In genomic region chrX:117996408-117996807, GRCh38 we compare ENCODE assay signal across 19 cellular contexts.
A peak's percentile ranks its signal among the peaks of the same experiment; 100 is the strongest.
DNase-seq lines count a peak whose midpoint lies in the region; ATAC-seq, FAIRE-seq and TF ChIP-seq lines count a peak whose summit lies in the region.
"Had no signal": no experiment of that assay in that cellular context is flagged by ENCODE, and none has a peak within 500 bp of the region (broad histone marks: within the 10 kb centered on the region; RNA-seq: fewer than 3 reads in every experiment).

No MANE protein-coding gene starts in this region.

- intact Hi-C loops in mammary epithelial cell (cut with micrococcal nuclease) = no loop called here
- intact Hi-C loops in activated CD4-positive, alpha-beta T cell treated with anti-CD3 and anti-CD28 coated beads, Interleukin-2, amount 10 ng/mL, durations not matched to agents 24 days and 14 days (cut with micrococcal nuclease) = no loop called here

- H3K27ac ChIP-seq in mammary epithelial cell (ENCODE audit: insufficient read depth, low read depth, low read length) = peak overlapping the region; percentile 50
- no peak overlapping the region for H3K27ac ChIP-seq in small intestine (ENCODE audit: low read depth in 1 of 2, low read length in 1 of 2)
- H3K27ac ChIP-seq: BLaER1, GM23248 had no signal

- H2AFZ ChIP-seq in mammary epithelial cell (ENCODE audit: low read depth, low read length) = no peak overlapping the region
- H2AFZ ChIP-seq: GM23248 had no signal

- ATAC-seq in esophagus mucosa = peak; percentile 55
- no peak for ATAC-seq in HG02759 (IDR thresholded peaks at IDR 0.05; ENCODE audit: unreplicated experiment)
- no peak for ATAC-seq in HG03108 (IDR thresholded peaks at IDR 0.05; ENCODE audit: unreplicated experiment)
- ATAC-seq: HCT116 had no signal

- H3K79me2 ChIP-seq in mammary epithelial cell (ENCODE audit: insufficient read depth, low read length) = no peaks in the 10 kb centered on the region

- no peak overlapping the region for H3K27ac Mint-ChIP-seq in activated CD4-positive, alpha-beta T cell treated with anti-CD3 and anti-CD28 coated beads, Interleukin-2, amount 10 ng/mL, durations not matched to agents 24 days and 14 days
- H3K27ac Mint-ChIP-seq: CD14-positive monocyte; CD4-positive, alpha-beta memory T cell; HFFc6 had no signal

- no peaks in the 10 kb centered on the region for H4K20me1 ChIP-seq in mammary epithelial cell (ENCODE audit: insufficient read depth, low read length)
- H4K20me1 ChIP-seq: BLaER1 had no signal

- H3K27me3 ChIP-seq in mammary epithelial cell (ENCODE audit: insufficient read depth, low read length) (no peaks in the 10 kb centered on the region), small intestine (ENCODE audit: control insufficient read depth in 2 of 2, insufficient read depth in 2 of 2, low read length in 2 of 2) (no peaks in the 10 kb centered on the region)
- H3K27me3 ChIP-seq: BLaER1 had no signal

- no peak overlapping the region for H3K9ac ChIP-seq in mammary epithelial cell (ENCODE audit: insufficient read depth, low read length)
- H3K9ac ChIP-seq: BLaER1, GM23248 had no signal

- peak; percentile 41 for FAIRE-seq in small intestine (lab: Jason Lieb, UNC)
- FAIRE-seq: GM12892, GM18507 had no signal

- CTCF ChIA-PET in mammary epithelial cell (lab: Charles Lee; ENCODE audit: low non-redundant PET) = interaction anchor here (0.5 to 0.8 kb wide), 3 partner anchors 229 to 325 kb away, joined by 3 to 6 read pairs (median 4); no protein-coding TSS in a partner anchor

- no peak overlapping the region for H3K4me3 Mint-ChIP-seq in activated CD4-positive, alpha-beta T cell treated with anti-CD3 and anti-CD28 coated beads, Interleukin-2, amount 10 ng/mL, durations not matched to agents 24 days and 14 days
- H3K4me3 Mint-ChIP-seq: CD14-positive monocyte; CD4-positive, alpha-beta memory T cell; HFFc6 had no signal

- no peaks in the 10 kb centered on the region for H3K36me3 Mint-ChIP-seq in activated CD4-positive, alpha-beta T cell treated with anti-CD3 and anti-CD28 coated beads, Interleukin-2, amount 10 ng/mL, durations not matched to agents 24 days and 14 days (ENCODE audit: low read depth)
- H3K36me3 Mint-ChIP-seq: CD14-positive monocyte; CD4-positive, alpha-beta memory T cell had no signal

- H3K4me3 ChIP-seq in mammary epithelial cell (replicated peaks in 1 of 3; ENCODE audit: insufficient read depth in 1 of 3, low read depth in 2 of 3, low read length in 3 of 3) = peak overlapping the region in 2 of 3 experiments; percentile 26 to 29
- no peak overlapping the region for H3K4me3 ChIP-seq in small intestine (ENCODE audit: low read depth in 1 of 2, low read length in 2 of 2)
- H3K4me3 ChIP-seq: BLaER1, GM23248 had no signal

- H3K9me3 ChIP-seq in mammary epithelial cell (replicated peaks; ENCODE audit: insufficient read depth, low read length) = no peaks in the 10 kb centered on the region
- H3K9me3 ChIP-seq in small intestine (ENCODE audit: control insufficient read depth, low read depth) = no peaks in the 10 kb centered on the region
- H3K9me3 ChIP-seq: BLaER1 had no signal

- dilution Hi-C loops in mammary epithelial cell (cut with HindIII; ENCODE audit: low sequenced_read_pairs) = no loop called here

- no peak for TF ChIP-seq CTCF in mammary epithelial cell (conservative IDR thresholded peaks at IDR 0.05 in 1 of 2, IDR thresholded peaks at IDR 0.05 in 1 of 2; ENCODE audit: extremely low read depth in 1 of 2, insufficient read depth in 1 of 2, low read depth in 1 of 2, low read length in 2 of 2)

- H3K27me3 Mint-ChIP-seq in activated CD4-positive, alpha-beta T cell treated with anti-CD3 and anti-CD28 coated beads, Interleukin-2, amount 10 ng/mL, durations not matched to agents 24 days and 14 days = no peaks in the 10 kb centered on the region
- H3K27me3 Mint-ChIP-seq: CD4-positive, alpha-beta memory T cell had no signal

- H3K9me3 Mint-ChIP-seq in activated CD4-positive, alpha-beta T cell treated with anti-CD3 and anti-CD28 coated beads, Interleukin-2, amount 10 ng/mL, durations not matched to agents 24 days and 14 days = no peaks in the 10 kb centered on the region

- BruUV-seq in mammary epithelial cell (replicated peaks; lab: Mats Ljungman, UMichigan) = no TSS peak

- H3K4me1 ChIP-seq in mammary epithelial cell (ENCODE audit: insufficient read depth, low read length) (peaks cover 32% of the 10 kb centered on the region), small intestine (ENCODE audit: control insufficient read depth in 2 of 2, insufficient read depth in 1 of 2, low read depth in 1 of 2, low read length in 1 of 2) (no peaks in the 10 kb centered on the region)
- H3K4me1 ChIP-seq: BLaER1 had no signal

- DNase-seq in HPDE6-E6E7 (ENCODE audit: extremely low spot score) = peak; percentile 13
- peak; percentile 70 for DNase-seq in mammary epithelial cell
- DNase-seq in small intestine = no peak
- DNase-seq in activated CD4-positive, alpha-beta T cell treated with anti-CD3 and anti-CD28 coated beads, Interleukin-2, amount 10 ng/mL, durations not matched to agents 24 days and 14 days = no peak
- DNase-seq: 8988T; CD4-positive, alpha-beta memory T cell; DMS153; DMS79; GDM1; GM23248; HFFc6 had no signal

- WGBS in mammary epithelial cell (ENCODE audit: low coverage, missing lambda C conversion rate) = 0% methylated on average over 4 of the region's 4 CpGs
- 74 to 89% (median 86%) methylated on average over 4 of the region's 4 CpGs for WGBS in small intestine, 3 donors

- H3K4me2 ChIP-seq in mammary epithelial cell (ENCODE audit: insufficient read depth, low read depth, low read length) = peak overlapping the region; percentile 79
- H3K4me2 ChIP-seq: BLaER1 had no signal

- H3K4me1 Mint-ChIP-seq in activated CD4-positive, alpha-beta T cell treated with anti-CD3 and anti-CD28 coated beads, Interleukin-2, amount 10 ng/mL, durations not matched to agents 24 days and 14 days = no peaks in the 10 kb centered on the region
- H3K4me1 Mint-ChIP-seq: CD14-positive monocyte; CD4-positive, alpha-beta memory T cell had no signal

- in situ Hi-C loops in mammary epithelial cell (cut with MboI; ENCODE audit: low sequenced_read_pairs in 2 of 2) = loop anchor here (10.0 kb wide), 1 partner anchor 228 kb away; no protein-coding TSS in a partner anchor

- H3K36me3 ChIP-seq in mammary epithelial cell (ENCODE audit: insufficient read depth, low read length) (no peaks in the 10 kb centered on the region), small intestine (ENCODE audit: control insufficient read depth in 2 of 2, insufficient read depth in 2 of 2, low read length in 2 of 2) (no peaks in the 10 kb centered on the region)
- H3K36me3 ChIP-seq: BLaER1 had no signal

Comparison
In these comparisons a context has a peak if more than half of its experiments do, and no peak if none do; other contexts are left out.
1. DNase-seq: peak in HPDE6-E6E7 (single experiment) and mammary epithelial cell (single experiment); none in small intestine (single experiment) and activated CD4-positive, alpha-beta T cell treated with anti-CD3 and anti-CD28 coated beads, Interleukin-2, amount 10 ng/mL, durations not matched to agents 24 days and 14 days (single experiment).
2. H3K4me3 ChIP-seq: peak in mammary epithelial cell (2 of 3); none in small intestine (0 of 2).